13 cellular contexts compared by ENCODE assay signal in genomic region chr2:76985387-76986136, GRCh38.
"Had no signal": no experiment of that assay in that cellular context is flagged by ENCODE, and none has a peak within 500 bp of the region (broad histone marks: within the 10 kb centered on the region; RNA-seq: fewer than 3 reads in every experiment).

No MANE protein-coding gene starts in this region.

- H3K4me3 ChIP-seq: adrenal gland, gastrocnemius medialis, heart right ventricle, lung, spleen, tibial artery had no signal

- DNase-seq: activated naive CD4-positive, alpha-beta T cell treated with anti-CD3 and anti-CD28 coated beads, Interleukin-2, amount 50 U/mL, for 16 hours; adrenal gland; gastrocnemius medialis; heart right ventricle; kidney glomerular epithelial cell; natural killer cell; right cardiac atrium; spleen; stimulated activated CD4-positive, alpha-beta T cell treated with anti-CD3 and anti-CD28 coated beads, Interleukin-1b, Interleukin-23, amount 100 ng/mL, for 48 hours; tibial artery had no signal

- H3K27ac ChIP-seq: adrenal gland, gastrocnemius medialis, heart right ventricle, spleen, tibial artery had no signal

- H3K36me3 ChIP-seq: adrenal gland, gastrocnemius medialis, heart right ventricle, spleen, tibial artery had no signal

- H3K9me3 ChIP-seq: adrenal gland, gastrocnemius medialis, spleen, tibial artery had no signal

- H3K27me3 ChIP-seq: adrenal gland, gastrocnemius medialis, heart right ventricle, spleen, tibial artery had no signal

- ATAC-seq: activated CD4-positive, CD25-positive, alpha-beta regulatory T cell treated with anti-CD3 and anti-CD28 coated beads, Interleukin-2, amount 50 U/mL, for 24 hours; gastrocnemius medialis; heart right ventricle; natural killer cell; right cardiac atrium; stimulated activated memory B cell treated with anti-CD40 and anti-IgM and Interleukin-4, amounts not matched to agents 10 μg/mL and 1 μg/mL and 100 μg/mL, for 72 hours had no signal

- H3K4me1 ChIP-seq: adrenal gland, gastrocnemius medialis, heart right ventricle, spleen, tibial artery had no signal
